1 cellular context compared by ENCODE assay signal in genomic region chr3:47210863-47211405, GRCh38.
A peak's percentile ranks its signal among the peaks of the same experiment; 100 is the strongest.
TF ChIP-seq lines count a peak whose summit lies in the region.

No MANE protein-coding gene starts in this region.

TF ChIP-seq in K562, 482 proteins besides CTCF, POLR2A, EP300 and RAD21 (continued from another document and continues in another):
- TF ChIP-seq RREB1 (CRISPR knock-in tag; IDR thresholded peaks at IDR 0.05), result no peak
- TF ChIP-seq FOXO4 (CRISPR knock-in tag; IDR thresholded peaks at IDR 0.05), result no peak
- no peak for TF ChIP-seq SIN3B (IDR thresholded peaks at IDR 0.05; ENCODE audit: low read depth)
- TF ChIP-seq TCF7 (IDR thresholded peaks at IDR 0.05; ENCODE audit: borderline replicate concordance), result no peak
- no peak for TF ChIP-seq ZNF740 (CRISPR knock-in tag; IDR thresholded peaks at IDR 0.05)
- TF ChIP-seq ZNF740 (tag; IDR thresholded peaks at IDR 0.05), result 0 out of 4 replicates have a peak, but pooled peaks of 1 of the 2 experiments have one; percentile 29
- TF ChIP-seq TEAD2 (tag; IDR thresholded peaks at IDR 0.05), result no peak
- TF ChIP-seq FIP1L1 (IDR thresholded peaks at IDR 0.05; ENCODE audit: low read depth, low read length, poor library complexity, severe bottlenecking), result no peak
- no peak for TF ChIP-seq TGIF2 (CRISPR knock-in tag; IDR thresholded peaks at IDR 0.05)
- no peak for TF ChIP-seq TAF9B (IDR thresholded peaks at IDR 0.05; ENCODE audit: partially characterized antibody)
- TF ChIP-seq FOXJ3 (CRISPR knock-in tag; IDR thresholded peaks at IDR 0.05), result no peak
- no peak for TF ChIP-seq RERE (CRISPR knock-in tag; IDR thresholded peaks at IDR 0.05; ENCODE audit: borderline replicate concordance)
- no peak for TF ChIP-seq NCOR1 (IDR thresholded peaks at IDR 0.05)
- no peak for TF ChIP-seq CREB5 (CRISPR knock-in tag; IDR thresholded peaks at IDR 0.05)
- TF ChIP-seq GTF2E2 (tag; IDR thresholded peaks at IDR 0.05), result no peak
- no peak for TF ChIP-seq HINFP (tag; conservative IDR thresholded peaks at IDR 0.05; ENCODE audit: low read depth)
- peak; percentile 44; the same call in 1 of the 2 replicates for TF ChIP-seq MGA (IDR thresholded peaks at IDR 0.05)
- TF ChIP-seq XRCC4 (IDR thresholded peaks at IDR 0.05; ENCODE audit: extremely low read depth, insufficient read depth, insufficient read length), result no peak
- no peak for TF ChIP-seq MYNN (IDR thresholded peaks at IDR 0.05)
- no peak for TF ChIP-seq MYNN (CRISPR knock-in tag; IDR thresholded peaks at IDR 0.05)
